In the genomic region with DNA sequence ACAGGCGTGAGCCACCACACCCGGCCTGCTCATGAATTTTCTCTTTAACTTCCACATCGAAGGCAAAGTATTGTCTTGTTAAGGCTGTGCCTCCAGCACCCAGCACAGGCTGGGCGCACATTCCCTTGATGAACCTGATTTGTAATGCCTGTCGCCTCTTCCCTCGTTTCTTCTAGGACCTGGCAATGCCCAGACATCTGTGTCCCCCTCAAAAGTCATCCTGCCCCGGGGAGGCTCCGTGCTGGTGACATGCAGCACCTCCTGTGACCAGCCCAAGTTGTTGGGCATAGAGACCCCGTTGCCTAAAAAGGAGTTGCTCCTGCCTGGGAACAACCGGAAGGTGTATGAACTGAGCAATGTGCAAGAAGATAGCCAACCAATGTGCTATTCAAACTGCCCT, we compare ENCODE assay signal across 24 cellular contexts. TPM values are rescaled to one million over a fixed set of nuclear protein-coding genes. Genes with fewer than 3 reads are reported as not detected.
DNase-seq lines count a peak whose midpoint lies in the region; ATAC-seq and TF ChIP-seq lines count a peak whose summit lies in the region.
"Had no signal": no experiment of that assay in that cellular context is flagged by ENCODE, and none has a peak within 500 bp of the region (broad histone marks: within the 10 kb centered on the region; RNA-seq: fewer than 3 reads in every experiment).

No MANE protein-coding gene starts in this region.

- 85 to 92% (median 88%) methylated on average over 10 of the region's 10 CpGs for WGBS in spleen, 5 donors

- no peaks in the 10 kb centered on the region for H3K9me3 ChIP-seq in spleen
- H3K9me3 ChIP-seq: A549, SJCRH30 had no signal

- TF ChIP-seq POLR2A in spleen (IDR thresholded peaks at IDR 0.05) = no peak

- peak overlapping the region; percentile 14 for H3K27ac Mint-ChIP-seq in activated CD8-positive, alpha-beta memory T cell treated with anti-CD3 and anti-CD28 coated beads, Interleukin-2, amount 10 ng/mL, durations not matched to agents 7 days and 5 days
- H3K27ac Mint-ChIP-seq in activated naive CD8-positive, alpha-beta T cell treated with anti-CD3 and anti-CD28 coated beads for 36 hours = peak overlapping the region; percentile 36

- peaks cover 21 to 100% (median 85%) of the 10 kb centered on the region in 6 donors for H3K4me1 ChIP-seq in spleen
- H3K4me1 ChIP-seq: parathyroid adenoma, SJCRH30 had no signal

- intact Hi-C loops in spleen (cut with DNase I; ENCODE audit: low total_unique reads) = loop anchor here (10.0 kb wide), 1 partner anchor 60 kb away; the partner anchor contains the start of genes ICAM3 and RAVER1

- peak overlapping the region in 5 of 8 donors; percentile 48 to 99 (median 98) for H3K27ac ChIP-seq in spleen
- H3K27ac ChIP-seq: A549, hepatocyte, parathyroid adenoma, SJCRH30 had no signal

- H3K36me3 ChIP-seq in H7 (replicated peaks; ENCODE audit: control insufficient read depth, insufficient read depth, low read length) (no peaks in the 10 kb centered on the region), spleen (peaks cover 0 to 71% (median 49%) of the 10 kb centered on the region in 6 donors)
- H3K36me3 ChIP-seq: SJCRH30 had no signal

- H3K36me3 Mint-ChIP-seq in activated CD8-positive, alpha-beta memory T cell treated with anti-CD3 and anti-CD28 coated beads, Interleukin-2, amount 10 ng/mL, durations not matched to agents 7 days and 5 days = peaks cover 30% of the 10 kb centered on the region
- H3K36me3 Mint-ChIP-seq in activated naive CD8-positive, alpha-beta T cell treated with anti-CD3 and anti-CD28 coated beads for 36 hours = peaks cover 32% of the 10 kb centered on the region

- CTCF ChIA-PET in activated CD8-positive, alpha-beta memory T cell treated with anti-CD3 and anti-CD28 coated beads, Interleukin-2, amount 10 ng/mL, durations not matched to agents 7 days and 5 days (lab: Charles Lee) = interaction anchor here (1.1 to 2.3 kb wide), 4 partner anchors 14 to 59 kb away, joined by 3 to 9 read pairs (median 4); partner anchors contain the start of genes ICAM5 and RAVER1

- H3K27me3 Mint-ChIP-seq in activated CD8-positive, alpha-beta memory T cell treated with anti-CD3 and anti-CD28 coated beads, Interleukin-2, amount 10 ng/mL, durations not matched to agents 7 days and 5 days = no peaks in the 10 kb centered on the region
- H3K27me3 Mint-ChIP-seq in activated naive CD8-positive, alpha-beta T cell treated with anti-CD3 and anti-CD28 coated beads for 36 hours = no peaks in the 10 kb centered on the region

- H3K4me1 Mint-ChIP-seq in activated CD8-positive, alpha-beta memory T cell treated with anti-CD3 and anti-CD28 coated beads, Interleukin-2, amount 10 ng/mL, durations not matched to agents 7 days and 5 days = peaks cover 51% of the 10 kb centered on the region
- H3K4me1 Mint-ChIP-seq in activated naive CD8-positive, alpha-beta T cell treated with anti-CD3 and anti-CD28 coated beads for 36 hours = peaks cover 30% of the 10 kb centered on the region

- no peaks in the 10 kb centered on the region for H3K9me3 Mint-ChIP-seq in activated CD8-positive, alpha-beta memory T cell treated with anti-CD3 and anti-CD28 coated beads, Interleukin-2, amount 10 ng/mL, durations not matched to agents 7 days and 5 days (ENCODE audit: low read depth)
- H3K9me3 Mint-ChIP-seq in activated naive CD8-positive, alpha-beta T cell treated with anti-CD3 and anti-CD28 coated beads for 36 hours = no peaks in the 10 kb centered on the region

- ATAC-seq in activated CD8-positive, alpha-beta memory T cell treated with anti-CD3 and anti-CD28 coated beads, Interleukin-2, amount 10 ng/mL, durations not matched to agents 7 days and 5 days = no peak
- ATAC-seq in HG02840 (IDR thresholded peaks at IDR 0.05; ENCODE audit: low FRiP score, unreplicated experiment) (no peak), esophagus mucosa (no peak)
- ATAC-seq: A549; activated CD4-positive, CD25-positive, alpha-beta regulatory T cell treated with anti-CD3 and anti-CD28 coated beads, Interleukin-2, amount 50 U/mL, for 24 hours had no signal

- H3K27me3 ChIP-seq in H7 (ENCODE audit: control insufficient read depth, insufficient read depth, low read length) = peaks cover 29% of the 10 kb centered on the region
- H3K27me3 ChIP-seq in spleen (replicated peaks in 1 of 7) = no peaks in the 10 kb centered on the region
- H3K27me3 ChIP-seq: SJCRH30 had no signal

- H3K4me3 ChIP-seq in H7 (ENCODE audit: insufficient read depth, low read depth, low read length) (no peak overlapping the region), spleen (peak overlapping the region in 3 of 8 donors; percentile 67 to 73 (median 71))
- H3K4me3 ChIP-seq: A549, hepatocyte, SJCRH30 had no signal

- no peak for DNase-seq in activated CD8-positive, alpha-beta memory T cell treated with anti-CD3 and anti-CD28 coated beads, Interleukin-2, amount 10 ng/mL, durations not matched to agents 7 days and 5 days
- DNase-seq in activated CD8-positive, alpha-beta memory T cell treated with anti-CD3 and anti-CD28 coated beads, Interleukin-2, amount 50 U/mL, for 4 hours = no peak
- DNase-seq in H7 (peak; percentile 22), spleen (no peak), retina (no peak)
- no peak for DNase-seq in activated naive CD8-positive, alpha-beta T cell treated with anti-CD3 and anti-CD28 coated beads for 36 hours
- DNase-seq: activated CD8-positive, alpha-beta memory T cell treated with anti-CD3 and anti-CD28 coated beads, Interleukin-2, amount 50 U/mL, for 48 hours; C1 segment of cervical spinal cord; DMS153; GDM1; islet precursor cell; mammary epithelial cell; NCI-H1417 treated with DMSO at 0.1 percent for 48 hours; NCI-H69; OCI-M1; SJCRH30; stimulated activated CD4-positive, alpha-beta T cell treated with anti-CD3 and anti-CD28 coated beads, Interleukin-2, amount 100 ng/mL, for 24 hours had no signal

- no peak overlapping the region for H3K4me3 Mint-ChIP-seq in activated CD8-positive, alpha-beta memory T cell treated with anti-CD3 and anti-CD28 coated beads, Interleukin-2, amount 10 ng/mL, durations not matched to agents 7 days and 5 days
- no peak overlapping the region for H3K4me3 Mint-ChIP-seq in activated naive CD8-positive, alpha-beta T cell treated with anti-CD3 and anti-CD28 coated beads for 36 hours

- no peak for TF ChIP-seq CTCF in spleen (IDR thresholded peaks at IDR 0.05 in 8 of 11, conservative IDR thresholded peaks at IDR 0.05 in 3 of 11)

RNA-seq across cellular contexts. Expression of gene ICAM1, which starts 3.7 kb away (rescaled TPM):
- 10 to 100 TPM; 17.7 to 31.5 TPM for total RNA-seq in activated CD8-positive, alpha-beta memory T cell treated with anti-CD3 and anti-CD28 coated beads, Interleukin-2, amount 10 ng/mL, durations not matched to agents 7 days and 5 days
- 2.8 and 6.1 TPM in 2 replicates for total RNA-seq in H7 (2014; rRNA removed; shearing (Covaris generic))
- total RNA-seq in activated naive CD8-positive, alpha-beta T cell treated with anti-CD3 and anti-CD28 coated beads for 36 hours = 10 to 100 TPM; 33.2 to 33.6 TPM
- total RNA-seq in spleen = 100 to 1,000 TPM in 5 of 7 donors, 10 to 100 TPM in 2; 84.4 to 163 (median 116) TPM
- polyA plus RNA-seq in spleen = 10 to 100 TPM; 12.8 to 22.2 (median 15.1) TPM
- total RNA-seq in esophagus mucosa = 3.5 TPM

RNA-seq across cellular contexts. Expression of gene ICAM4, which starts 12.2 kb away (rescaled TPM):
- total RNA-seq in activated CD8-positive, alpha-beta memory T cell treated with anti-CD3 and anti-CD28 coated beads, Interleukin-2, amount 10 ng/mL, durations not matched to agents 7 days and 5 days = under 1 TPM; 0.89 to 0.99 TPM
- total RNA-seq in H7 (2014; rRNA removed; shearing (Covaris generic)) = 1.7 and 2.4 TPM in 2 replicates
- under 1 TPM; 0.25 to 0.38 TPM for total RNA-seq in activated naive CD8-positive, alpha-beta T cell treated with anti-CD3 and anti-CD28 coated beads for 36 hours
- total RNA-seq in spleen (1 to 10 TPM; 1.2 to 3.7 (median 1.6) TPM), esophagus mucosa (not detected)
- under 1 TPM; 0.48 to 0.57 (median 0.49) TPM for polyA plus RNA-seq in spleen
- total RNA-seq: LHCN-M2 had no signal
- polyA plus RNA-seq: A549 had no signal

RNA-seq across cellular contexts. Expression of gene ICAM5, which starts 15.2 kb away (rescaled TPM):
- under 1 TPM; 0.41 to 0.84 TPM for total RNA-seq in activated CD8-positive, alpha-beta memory T cell treated with anti-CD3 and anti-CD28 coated beads, Interleukin-2, amount 10 ng/mL, durations not matched to agents 7 days and 5 days
- total RNA-seq in H7 (2014; rRNA removed; shearing (Covaris generic)) = 0.83 and 3.7 TPM in 2 replicates
- 1 to 10 TPM in 1 of 2 experiments, under 1 TPM in 1; 0.95 to 1.0 TPM for total RNA-seq in activated naive CD8-positive, alpha-beta T cell treated with anti-CD3 and anti-CD28 coated beads for 36 hours
- 1 to 10 TPM in 4 of 7 donors, under 1 TPM in 3; 0.33 to 1.4 (median 1.0) TPM for total RNA-seq in spleen
- under 1 TPM; 0.07 to 0.29 (median 0.21) TPM for polyA plus RNA-seq in spleen
- total RNA-seq in esophagus mucosa = 1.3 TPM

RNA-seq across cellular contexts. Expression of gene MRPL4, which starts 22.6 kb away (rescaled TPM):
- total RNA-seq in activated CD8-positive, alpha-beta memory T cell treated with anti-CD3 and anti-CD28 coated beads, Interleukin-2, amount 10 ng/mL, durations not matched to agents 7 days and 5 days = 100 to 1,000 TPM in 1 of 2 experiments, 10 to 100 TPM in 1; 85.4 to 112 TPM
- 148 and 174 TPM in 2 replicates for total RNA-seq in H7 (2014; rRNA removed; shearing (Covaris generic))
- total RNA-seq in activated naive CD8-positive, alpha-beta T cell treated with anti-CD3 and anti-CD28 coated beads for 36 hours = 100 to 1,000 TPM; 179 to 182 TPM
- total RNA-seq in spleen = 10 to 100 TPM; 32.7 to 52.3 (median 37.2) TPM
- 10 to 100 TPM; 31.5 to 60.5 (median 46.0) TPM for polyA plus RNA-seq in spleen
- 68.7 TPM for total RNA-seq in esophagus mucosa

RNA-seq across cellular contexts. Expression of gene ZGLP1, which starts 35.0 kb away (rescaled TPM):
- total RNA-seq in activated CD8-positive, alpha-beta memory T cell treated with anti-CD3 and anti-CD28 coated beads, Interleukin-2, amount 10 ng/mL, durations not matched to agents 7 days and 5 days = 1 to 10 TPM in 1 of 2 experiments, under 1 TPM in 1; 0.93 to 3.3 TPM
- 0.17 and 0.85 TPM in 2 replicates for total RNA-seq in H7 (2014; rRNA removed; shearing (Covaris generic))
- total RNA-seq in activated naive CD8-positive, alpha-beta T cell treated with anti-CD3 and anti-CD28 coated beads for 36 hours = 1 to 10 TPM; 3.4 to 4.0 TPM
- 1 to 10 TPM; 2.7 to 7.0 (median 3.2) TPM for total RNA-seq in spleen
- 10 to 100 TPM; 11.6 to 24.1 (median 19.7) TPM for polyA plus RNA-seq in spleen
- total RNA-seq in esophagus mucosa = 1.0 TPM
